ENCODE assay signal across 17 cellular contexts in the genomic region with DNA sequence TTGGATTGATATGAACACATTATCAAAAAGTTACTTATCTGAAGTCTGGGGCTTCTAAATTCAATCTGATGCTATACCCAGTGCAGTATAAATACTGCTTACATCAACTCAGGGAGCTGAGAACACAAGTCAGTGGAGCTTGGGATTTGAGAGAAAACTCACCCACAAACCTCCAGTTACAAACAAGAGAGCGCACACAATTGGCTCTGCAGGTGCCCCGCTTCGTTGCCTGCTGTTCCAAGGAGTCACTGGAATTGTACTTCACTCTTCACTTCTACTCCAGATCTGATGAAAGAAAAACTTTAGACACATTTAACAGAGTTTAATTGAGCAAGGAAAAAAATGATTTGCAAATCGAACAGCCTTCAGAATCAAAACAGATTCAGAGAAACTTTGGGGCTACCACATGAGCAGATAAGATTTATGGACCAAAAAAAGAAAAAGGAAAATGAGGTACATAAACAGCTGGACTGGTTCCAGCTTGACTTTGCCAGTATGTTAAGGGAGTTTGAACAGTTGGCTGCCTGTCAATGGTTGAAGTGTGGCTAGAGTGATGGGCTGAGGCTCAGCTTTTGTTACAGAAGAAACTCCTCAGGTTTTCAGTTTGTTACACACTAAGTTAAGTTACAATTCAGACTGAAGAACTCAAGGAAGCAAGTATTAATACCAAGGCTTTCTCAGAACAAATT.
A peak's percentile ranks its signal among the peaks of the same experiment; 100 is the strongest.
DNase-seq lines count a peak whose midpoint lies in the region; ATAC-seq, FAIRE-seq and TF ChIP-seq lines count a peak whose summit lies in the region.
"Had no signal": no experiment of that assay in that cellular context is flagged by ENCODE, and none has a peak within 500 bp of the region (broad histone marks: within the 10 kb centered on the region; RNA-seq: fewer than 3 reads in every experiment).

No MANE protein-coding gene starts in this region.

- TF ChIP-seq POLR2A in right lobe of liver (IDR thresholded peaks at IDR 0.05) (no peak), HepG2 (IDR thresholded peaks at IDR 0.05; ENCODE audit: insufficient read depth in 1 of 2, low read depth in 2 of 2, low read length in 2 of 2) (no peak)

- H3K4me1 ChIP-seq in right lobe of liver, result peaks cover 0 to 11% (median 2%) of the 10 kb centered on the region in 4 donors
- H3K4me1 ChIP-seq in HepG2 (ENCODE audit: insufficient read depth, low read length), result peaks cover 27% of the 10 kb centered on the region
- H3K4me1 ChIP-seq in mesenchymal stem cell (ENCODE audit: control insufficient read depth, insufficient read depth, low read depth, low read length), result peaks cover 7% of the 10 kb centered on the region
- peaks cover 7 to 10% of the 10 kb centered on the region in 2 experiments for H3K4me1 ChIP-seq in trophoblast cell (ENCODE audit: control insufficient read depth in 1 of 2, insufficient read depth in 2 of 2, low read length in 2 of 2)

- H3K9ac ChIP-seq in HepG2 (ENCODE audit: insufficient read depth, low read depth, low read length) (no peak overlapping the region), mesenchymal stem cell (ENCODE audit: low read length) (no peak overlapping the region), trophoblast cell (ENCODE audit: low read length) (no peak overlapping the region)

- DNase-seq in right lobe of liver, result no peak
- no peak for DNase-seq in HepG2 (ENCODE audit: low spot score)
- DNase-seq in T-helper 17 cell, result no peak
- DNase-seq in mesenchymal stem cell, result no peak
- DNase-seq in SW 1271 (lab: John Stamatoyannopoulos, UW), result no peak
- DNase-seq in trophoblast cell, result no peak
- no peak for DNase-seq in Calu3
- DNase-seq: activated effector memory CD4-positive, alpha-beta T cell treated with anti-CD3 and anti-CD28 coated beads, Interleukin-2, amount 50 U/mL, for 16 hours; dorsolateral prefrontal cortex; GF-D8; naive thymus-derived CD8-positive, alpha-beta T cell; NCI-H2081; WERI-Rb-1 had no signal

- H3K36me3 Mint-ChIP-seq in T-helper 17 cell (ENCODE audit: low read depth) (no peaks in the 10 kb centered on the region), Calu3 (ENCODE audit: insufficient read depth, unreplicated experiment) (no peaks in the 10 kb centered on the region)

- no peak overlapping the region for H4K12ac ChIP-seq in trophoblast cell (ENCODE audit: low read depth, low read length)

- H3K79me1 ChIP-seq in mesenchymal stem cell (replicated peaks; ENCODE audit: low read length, poor library complexity, severe bottlenecking) (peaks cover 12% of the 10 kb centered on the region), trophoblast cell (ENCODE audit: low read length) (peaks cover 10% of the 10 kb centered on the region)

- peaks cover 8% of the 10 kb centered on the region for H3K4me1 Mint-ChIP-seq in T-helper 17 cell
- peaks cover 14% of the 10 kb centered on the region for H3K4me1 Mint-ChIP-seq in Calu3 (ENCODE audit: low read depth, unreplicated experiment)

- CTCF ChIA-PET in HepG2 (lab: Yijun Ruan, JAX; ENCODE audit: low intra/inter-chr PET ratio, low total read pairs) (no interaction called here), Calu3 (lab: Charles Lee) (interaction anchor here (0.6 kb wide), 1 partner anchor 65 kb away, joined by 3 read pairs; no protein-coding TSS in a partner anchor)

- H3K27me3 ChIP-seq in right lobe of liver, result no peaks in the 10 kb centered on the region
- no peaks in the 10 kb centered on the region for H3K27me3 ChIP-seq in HepG2 (ENCODE audit: control insufficient read depth in 1 of 2, insufficient read depth in 2 of 2, low read length in 2 of 2)
- H3K27me3 ChIP-seq in mesenchymal stem cell (ENCODE audit: control insufficient read depth in 1 of 2, insufficient read depth in 1 of 2, low read length in 2 of 2), result no peaks in the 10 kb centered on the region
- H3K27me3 ChIP-seq in trophoblast cell (ENCODE audit: insufficient read depth, low read length), result no peaks in the 10 kb centered on the region
- H3K27me3 ChIP-seq: dorsolateral prefrontal cortex had no signal

- no peak for FAIRE-seq in HepG2 (lab: Jason Lieb, UNC)
- FAIRE-seq: GM19239 had no signal

- no peak overlapping the region for H3K4me3 Mint-ChIP-seq in T-helper 17 cell
- no peak overlapping the region for H3K4me3 Mint-ChIP-seq in Calu3 (ENCODE audit: low read depth, unreplicated experiment)
- H3K4me3 Mint-ChIP-seq: naive thymus-derived CD8-positive, alpha-beta T cell had no signal

- ATAC-seq in right lobe of liver (peak in 3 of 4 donors; percentile 30 to 41 (median 32)), HepG2 (no peak), T-helper 17 cell (no peak), GM21619 (IDR thresholded peaks at IDR 0.05; ENCODE audit: unreplicated experiment) (no peak)
- ATAC-seq: naive thymus-derived CD8-positive, alpha-beta T cell had no signal

- H3K27ac ChIP-seq in right lobe of liver, result no peak overlapping the region
- H3K27ac ChIP-seq in HepG2 (ENCODE audit: extremely low read length, insufficient read depth, low read length), result no peak overlapping the region
- H3K27ac ChIP-seq in mesenchymal stem cell (ENCODE audit: low read length, poor library complexity, severe bottlenecking), result no peak overlapping the region
- no peak overlapping the region for H3K27ac ChIP-seq in trophoblast cell (ENCODE audit: low read depth, low read length)
- H3K27ac ChIP-seq: SK-N-MC, thoracic aorta, WERI-Rb-1 had no signal

- H3K14ac ChIP-seq in mesenchymal stem cell (ENCODE audit: low read length in 2 of 2) (no peak overlapping the region), trophoblast cell (ENCODE audit: low read length) (no peak overlapping the region)

- H2BK5ac ChIP-seq in mesenchymal stem cell (ENCODE audit: low read depth, low read length, poor library complexity, severe bottlenecking) (no peak overlapping the region), trophoblast cell (ENCODE audit: low read depth, low read length, poor library complexity) (no peak overlapping the region)

- peak overlapping the region; percentile 46 for H4K8ac ChIP-seq in mesenchymal stem cell (ENCODE audit: low read length)
- no peak overlapping the region for H4K8ac ChIP-seq in trophoblast cell (ENCODE audit: low read depth, low read length)

- H3K18ac ChIP-seq in mesenchymal stem cell (ENCODE audit: low read depth in 1 of 2, low read length in 2 of 2) (no peak overlapping the region), trophoblast cell (ENCODE audit: low read length) (no peak overlapping the region)

- in situ Hi-C loops in HepG2 (cut with HindIII; ENCODE audit: extremely low pct_ligation_motif_present, low pct_unique_long_range_greater_than_20kb), result no loop called here

- H3K4me3 ChIP-seq in right lobe of liver, result no peak overlapping the region
- no peak overlapping the region for H3K4me3 ChIP-seq in HepG2 (replicated peaks in 1 of 3; ENCODE audit: insufficient read depth in 1 of 3, low read depth in 2 of 3, low read length in 3 of 3)
- no peak overlapping the region for H3K4me3 ChIP-seq in mesenchymal stem cell (ENCODE audit: insufficient read depth in 1 of 2, low read depth in 1 of 2, low read length in 2 of 2)
- H3K4me3 ChIP-seq in trophoblast cell (ENCODE audit: low read depth, low read length), result no peak overlapping the region
- H3K4me3 ChIP-seq: dorsolateral prefrontal cortex, SK-N-MC, thoracic aorta had no signal

- no peak overlapping the region for H2BK15ac ChIP-seq in mesenchymal stem cell (ENCODE audit: low read depth, poor library complexity, severe bottlenecking)

- TF ChIP-seq CTCF in right lobe of liver (IDR thresholded peaks at IDR 0.05) (no peak), HepG2 (CRISPR knock-in tag; IDR thresholded peaks at IDR 0.05) (no peak), Calu3 (IDR thresholded peaks at IDR 0.05; ENCODE audit: unreplicated experiment) (no peak)

- no peak overlapping the region for H3K4me2 ChIP-seq in HepG2 (ENCODE audit: low read depth, low read length)
- H3K4me2 ChIP-seq in mesenchymal stem cell (ENCODE audit: low read length, poor library complexity, severe bottlenecking), result no peak overlapping the region
- H3K4me2 ChIP-seq in trophoblast cell (ENCODE audit: low read length), result no peak overlapping the region

- intact Hi-C loops in right lobe of liver (cut with DNase I), result no loop called here
- intact Hi-C loops in HepG2 (cut with micrococcal nuclease; ENCODE audit: unreplicated experiment), result loop anchor here (10.0 kb wide), 1 partner anchor 58 kb away; no protein-coding TSS in a partner anchor
- intact Hi-C loops in Calu3 (cut with micrococcal nuclease; ENCODE audit: unreplicated experiment), result no loop called here

- H3K23ac ChIP-seq in mesenchymal stem cell (ENCODE audit: low read length in 2 of 2) (no peak overlapping the region), trophoblast cell (ENCODE audit: low read length) (no peak overlapping the region)

- TF ChIP-seq EP300 in HepG2 (IDR thresholded peaks at IDR 0.05; ENCODE audit: low read depth in 2 of 2, low read length in 2 of 2), result no peak
- no peak for TF ChIP-seq EP300 in HepG2 (CRISPR knock-in tag; IDR thresholded peaks at IDR 0.05; ENCODE audit: borderline replicate concordance)

- H3K4ac ChIP-seq in mesenchymal stem cell (ENCODE audit: low read depth in 1 of 2, low read length in 2 of 2), result no peak overlapping the region
- no peak overlapping the region for H3K4ac ChIP-seq in trophoblast cell (ENCODE audit: low read depth, low read length)

- H2BK12ac ChIP-seq in mesenchymal stem cell (ENCODE audit: low read length in 2 of 2) (no peak overlapping the region), trophoblast cell (ENCODE audit: low read length) (no peak overlapping the region)

- no peaks in the 10 kb centered on the region for H3K9me3 Mint-ChIP-seq in Calu3 (ENCODE audit: low read depth, unreplicated experiment)
- H3K9me3 Mint-ChIP-seq: naive thymus-derived CD8-positive, alpha-beta T cell had no signal

- BruUV-seq in HepG2 (replicated peaks; lab: Mats Ljungman, UMichigan) (no TSS peak), Calu3 (replicated peaks; lab: Mats Ljungman, UMichigan) (no TSS peak)

- H2BK120ac ChIP-seq in mesenchymal stem cell (ENCODE audit: low read depth, low read length), result no peak overlapping the region
- H2BK120ac ChIP-seq in trophoblast cell (ENCODE audit: insufficient read depth, low read length, poor library complexity), result no peak overlapping the region

- peak overlapping the region; percentile 21 for H3K27ac Mint-ChIP-seq in T-helper 17 cell
- H3K27ac Mint-ChIP-seq in Calu3 (ENCODE audit: unreplicated experiment), result no peak overlapping the region

- H4K20me1 ChIP-seq in HepG2 (ENCODE audit: insufficient read depth, low read length), result no peaks in the 10 kb centered on the region

- H3K27me3 Mint-ChIP-seq in T-helper 17 cell, result no peaks in the 10 kb centered on the region
- H3K27me3 Mint-ChIP-seq in Calu3 (ENCODE audit: unreplicated experiment), result no peaks in the 10 kb centered on the region
- H3K27me3 Mint-ChIP-seq: naive thymus-derived CD8-positive, alpha-beta T cell had no signal

- TF ChIP-seq RAD21 in HepG2 (CRISPR knock-in tag; IDR thresholded peaks at IDR 0.05), result no peak

- no peaks in the 10 kb centered on the region for H3K36me3 ChIP-seq in right lobe of liver
- H3K36me3 ChIP-seq in HepG2 (replicated peaks in 1 of 2; ENCODE audit: control insufficient read depth in 1 of 2, insufficient read depth in 2 of 2, low read length in 2 of 2), result no peaks in the 10 kb centered on the region
- no peaks in the 10 kb centered on the region for H3K36me3 ChIP-seq in mesenchymal stem cell (ENCODE audit: control insufficient read depth in 1 of 2, insufficient read depth in 2 of 2, low read depth in 1 of 2, low read length in 2 of 2)
- no peaks in the 10 kb centered on the region for H3K36me3 ChIP-seq in trophoblast cell (ENCODE audit: control insufficient read depth in 1 of 2, insufficient read depth in 2 of 2, low read length in 2 of 2)
- H3K36me3 ChIP-seq: thoracic aorta, WERI-Rb-1 had no signal

- H4K91ac ChIP-seq in mesenchymal stem cell (ENCODE audit: low read length) (no peak overlapping the region), trophoblast cell (ENCODE audit: low read depth, low read length) (no peak overlapping the region)

- H2AK5ac ChIP-seq in mesenchymal stem cell (ENCODE audit: low read length, severe bottlenecking) (peak overlapping the region; percentile 70), trophoblast cell (ENCODE audit: low read length) (no peak overlapping the region)

- H2AFZ ChIP-seq in HepG2 (ENCODE audit: low read length), result no peak overlapping the region
- H2AFZ ChIP-seq in mesenchymal stem cell (ENCODE audit: low read depth, low read length), result no peak overlapping the region
- H2AFZ ChIP-seq in trophoblast cell (ENCODE audit: insufficient read depth, low read length, poor library complexity), result no peak overlapping the region

- WGBS in right lobe of liver (ENCODE audit: insufficient coverage, low coverage, low lambda C conversion rate, missing lambda C conversion rate), result 64% methylated on average over 4 of the region's 4 CpGs
- whole genome bisulfite sequencing in HepG2 (ENCODE audit: low lambda C conversion rate), result 75% methylated on average over 4 of the region's 4 CpGs
- 67% methylated on average over 3 of the region's 4 CpGs for WGBS in mesenchymal stem cell
- WGBS in trophoblast cell (ENCODE audit: extremely low coverage, insufficient coverage, insufficient read length), result no CpG with 5 or more reads among the region's 4 CpGs

- POLR2A ChIA-PET in HepG2 (lab: Yijun Ruan, JAX), result no interaction called here

- H3K9me3 ChIP-seq in right lobe of liver (no peaks in the 10 kb centered on the region), HepG2 (ENCODE audit: low read length) (no peaks in the 10 kb centered on the region), T-helper 17 cell (ENCODE audit: control insufficient read depth, low read length, poor library complexity, severe bottlenecking) (no peaks in the 10 kb centered on the region), mesenchymal stem cell (ENCODE audit: control insufficient read depth, low read length) (no peaks in the 10 kb centered on the region), trophoblast cell (ENCODE audit: insufficient read depth, low read depth, low read length) (no peaks in the 10 kb centered on the region)
- H3K9me3 ChIP-seq: thoracic aorta had no signal

- H3K79me2 ChIP-seq in HepG2 (ENCODE audit: insufficient read depth, low read length), result no peaks in the 10 kb centered on the region
- H3K79me2 ChIP-seq in trophoblast cell (ENCODE audit: control insufficient read depth, insufficient read depth, low read length, poor library complexity), result no peaks in the 10 kb centered on the region

Comparison
In these comparisons a context has a peak if more than half of its experiments do, and no peak if none do; other contexts are left out.
1. ATAC-seq: peak in right lobe of liver (3 of 4); none in HepG2 (single experiment), T-helper 17 cell (single experiment) and GM21619 (single experiment).